ENCODE assay signal across 19 cellular contexts in genomic region chr2:104736026-104736425, GRCh38.
"Had no signal": no experiment of that assay in that cellular context is flagged by ENCODE, and none has a peak within 500 bp of the region (broad histone marks: within the 10 kb centered on the region; RNA-seq: fewer than 3 reads in every experiment).

No MANE protein-coding gene starts in this region.

- H3K27me3 ChIP-seq: suprapubic skin, thyroid gland, uterus had no signal

- H3K27ac Mint-ChIP-seq: dendritic cell treated with granulocyte-macrophage colony-stimulating factor and Interleukin-4, amounts not matched to agents 40 ng/mL and 50 ng/mL, for 4 days; effector memory CD8-positive, alpha-beta T cell; naive thymus-derived CD4-positive, alpha-beta T cell; type B pancreatic cell had no signal

- H3K4me2 ChIP-seq: smooth muscle cell had no signal

- H3K27ac ChIP-seq: heart left ventricle, suprapubic skin, thyroid gland, uterus had no signal

- ATAC-seq: effector memory CD8-positive, alpha-beta T cell; heart left ventricle; naive thymus-derived CD4-positive, alpha-beta T cell; right cardiac atrium had no signal

- H3K4me3 ChIP-seq: heart left ventricle, smooth muscle cell, suprapubic skin, thyroid gland, uterus had no signal

- H3K36me3 ChIP-seq: heart left ventricle, suprapubic skin, thyroid gland, uterus had no signal

- FAIRE-seq: colon, frontal cortex, islet of Langerhans had no signal

- H3K4me3 Mint-ChIP-seq: dendritic cell treated with granulocyte-macrophage colony-stimulating factor and Interleukin-4, amounts not matched to agents 40 ng/mL and 50 ng/mL, for 4 days; effector memory CD8-positive, alpha-beta T cell; type B pancreatic cell had no signal

- H3K9me3 Mint-ChIP-seq: type B pancreatic cell had no signal

- H3K27me3 Mint-ChIP-seq: dendritic cell treated with granulocyte-macrophage colony-stimulating factor and Interleukin-4, amounts not matched to agents 40 ng/mL and 50 ng/mL, for 4 days; effector memory CD8-positive, alpha-beta T cell had no signal

- H3K4me1 ChIP-seq: heart left ventricle, suprapubic skin, thyroid gland, uterus had no signal

- H3K9me3 ChIP-seq: thyroid gland, uterus had no signal

- H3K36me3 Mint-ChIP-seq: naive thymus-derived CD4-positive, alpha-beta T cell; type B pancreatic cell had no signal

- DNase-seq: effector memory CD8-positive, alpha-beta T cell; erythroblast; heart left ventricle; hypothalamus; kidney glomerular epithelial cell; naive thymus-derived CD4-positive, alpha-beta T cell; posterior cingulate gyrus; right cardiac atrium; stimulated activated CD4-positive, alpha-beta T cell treated with anti-CD3 and anti-CD28 coated beads, Interleukin-2, amount 100 ng/mL, for 48 hours; stimulated activated naive CD4-positive, alpha-beta T cell treated with Interleukin-2 at 50 U/mL for 16 hours; thyroid gland; uterus had no signal
